In the genomic region with DNA sequence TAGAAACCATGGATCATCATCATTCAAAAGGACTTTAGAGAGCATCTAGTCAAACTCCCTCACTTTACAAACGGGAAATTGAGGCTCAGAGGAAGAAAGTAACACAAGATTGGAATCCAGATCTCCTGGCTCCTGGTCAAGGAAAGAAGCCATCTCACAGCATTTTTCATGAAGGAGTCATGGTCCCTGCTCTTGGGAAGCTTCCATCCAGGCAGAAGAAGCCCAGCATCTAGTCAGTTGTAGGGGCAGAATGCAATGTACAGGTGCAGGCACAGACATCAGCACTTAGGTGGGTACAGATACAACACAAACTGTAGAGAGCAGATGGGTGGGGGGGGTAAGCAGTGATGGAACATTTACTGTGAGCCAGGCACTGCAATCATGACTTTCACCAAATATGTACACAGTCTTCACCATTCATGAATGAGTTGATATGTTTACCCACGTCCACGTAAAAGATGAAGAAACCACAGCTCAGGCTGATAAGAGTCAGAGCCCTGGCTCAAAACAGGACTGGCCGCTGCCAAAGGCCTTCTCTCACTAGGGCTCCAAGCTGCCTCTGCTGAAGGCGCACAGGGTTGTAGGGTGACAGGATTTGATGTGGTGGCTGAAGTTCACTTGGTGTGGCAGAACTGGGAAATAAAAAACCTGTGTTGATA, we compare ENCODE assay signal across 11 cellular contexts. TPM values are rescaled to one million over a fixed set of nuclear protein-coding genes. Genes with fewer than 3 reads are reported as not detected.
DNase-seq lines count a peak whose midpoint lies in the region; ATAC-seq and TF ChIP-seq lines count a peak whose summit lies in the region.
"Had no signal": no experiment of that assay in that cellular context is flagged by ENCODE, and none has a peak within 500 bp of the region (broad histone marks: within the 10 kb centered on the region; RNA-seq: fewer than 3 reads in every experiment).

No MANE protein-coding gene starts in this region.

- 65 to 70% methylated on average over 5 of the region's 5 CpGs for WGBS in heart right ventricle, 2 donors
- WGBS in prostate gland, result 43% methylated on average over 5 of the region's 5 CpGs

- ATAC-seq in heart right ventricle, result peak in 6 of 8 donors; percentile 34 to 72 (median 42)
- no peak for ATAC-seq in HG03521 (IDR thresholded peaks at IDR 0.05; ENCODE audit: unreplicated experiment)

- H3K27me3 ChIP-seq in heart right ventricle (no peaks in the 10 kb centered on the region), prostate gland (replicated peaks; ENCODE audit: insufficient read depth) (no peaks in the 10 kb centered on the region)
- H3K27me3 ChIP-seq: dorsolateral prefrontal cortex had no signal

- peak overlapping the region in 5 of 10 donors; percentile 0 to 63 (median 47) for H3K27ac ChIP-seq in heart right ventricle
- no peak overlapping the region for H3K27ac ChIP-seq in prostate gland
- H3K27ac ChIP-seq: dorsolateral prefrontal cortex had no signal

- H3K9me3 ChIP-seq in heart right ventricle, result no peaks in the 10 kb centered on the region
- no peaks in the 10 kb centered on the region for H3K9me3 ChIP-seq in prostate gland

- H3K4me1 ChIP-seq in heart right ventricle (peaks cover 0 to 33% (median 22%) of the 10 kb centered on the region in 9 donors), prostate gland (replicated peaks) (no peaks in the 10 kb centered on the region)

- H3K4me3 ChIP-seq in heart right ventricle (no peak overlapping the region), prostate gland (no peak overlapping the region)
- H3K4me3 ChIP-seq: dorsolateral prefrontal cortex had no signal

- DNase-seq in EH (ENCODE audit: low read depth) (peak; percentile 79), NCI-H69 (lab: John Stamatoyannopoulos, UW) (peak; percentile 75), heart right ventricle (no peak), prostate gland (ENCODE audit: low spot score) (peak; percentile 64), Kasumi-1 (lab: John Stamatoyannopoulos, UW) (no peak), mesenteric fat pad (ENCODE audit: low spot score) (no peak), GM19240 (ENCODE audit: insufficient read length, low spot score) (no peak)
- DNase-seq: activated CD4-positive, CD25-positive, alpha-beta regulatory T cell; dorsolateral prefrontal cortex had no signal

- intact Hi-C loops in heart right ventricle (cut with DNase I) (no loop called here), prostate gland (cut with DNase I) (no loop called here)

- no peak for TF ChIP-seq POLR2A in prostate gland (IDR thresholded peaks at IDR 0.05)

- H3K36me3 ChIP-seq in heart right ventricle (no peaks in the 10 kb centered on the region), prostate gland (no peaks in the 10 kb centered on the region)

- TF ChIP-seq CTCF in heart right ventricle (IDR thresholded peaks at IDR 0.05) (no peak), prostate gland (IDR thresholded peaks at IDR 0.05) (no peak)

RNA-seq across cellular contexts. Expression of a gene that starts 44.0 kb away (rescaled TPM):
- total RNA-seq in heart right ventricle (not detected), prostate gland (not detected), mesenteric fat pad (not detected)
- not detected for polyA plus RNA-seq in heart right ventricle
- total RNA-seq: SK-MEL-5 had no signal

Comparison
In these comparisons a context has a peak if more than half of its experiments do, and no peak if none do; other contexts are left out.
1. DNase-seq: peak in EH (single experiment), NCI-H69 (single experiment) and prostate gland (single experiment); none in heart right ventricle (0 of 2), Kasumi-1 (0 of 2), mesenteric fat pad (single experiment) and GM19240 (single experiment).